ENCODE assay signal across 1 cellular context in the genomic region with DNA sequence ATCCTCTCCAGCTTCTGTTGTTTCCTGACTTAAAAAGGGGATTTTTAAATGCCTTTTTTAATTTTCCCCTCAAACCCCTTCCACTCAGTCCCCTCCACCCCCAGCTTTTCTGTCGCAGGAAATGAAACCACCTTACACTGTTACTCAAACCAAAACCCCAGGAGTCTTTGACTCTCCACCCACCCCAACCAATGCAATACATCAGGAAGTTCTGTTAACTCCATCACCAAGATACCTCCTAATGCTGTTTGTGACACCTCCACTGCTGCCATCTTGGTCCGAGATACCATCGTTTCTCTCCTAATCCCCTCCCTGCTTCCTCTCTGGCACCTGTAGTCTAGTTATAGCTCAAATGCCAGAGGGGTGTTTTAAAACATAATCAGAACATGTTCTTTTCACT.
TF ChIP-seq lines count a peak whose summit lies in the region.

No MANE protein-coding gene starts in this region.

TF ChIP-seq in GM23338, 12 proteins besides CTCF, POLR2A, EP300 and RAD21:
- TF ChIP-seq, protein P1, sequence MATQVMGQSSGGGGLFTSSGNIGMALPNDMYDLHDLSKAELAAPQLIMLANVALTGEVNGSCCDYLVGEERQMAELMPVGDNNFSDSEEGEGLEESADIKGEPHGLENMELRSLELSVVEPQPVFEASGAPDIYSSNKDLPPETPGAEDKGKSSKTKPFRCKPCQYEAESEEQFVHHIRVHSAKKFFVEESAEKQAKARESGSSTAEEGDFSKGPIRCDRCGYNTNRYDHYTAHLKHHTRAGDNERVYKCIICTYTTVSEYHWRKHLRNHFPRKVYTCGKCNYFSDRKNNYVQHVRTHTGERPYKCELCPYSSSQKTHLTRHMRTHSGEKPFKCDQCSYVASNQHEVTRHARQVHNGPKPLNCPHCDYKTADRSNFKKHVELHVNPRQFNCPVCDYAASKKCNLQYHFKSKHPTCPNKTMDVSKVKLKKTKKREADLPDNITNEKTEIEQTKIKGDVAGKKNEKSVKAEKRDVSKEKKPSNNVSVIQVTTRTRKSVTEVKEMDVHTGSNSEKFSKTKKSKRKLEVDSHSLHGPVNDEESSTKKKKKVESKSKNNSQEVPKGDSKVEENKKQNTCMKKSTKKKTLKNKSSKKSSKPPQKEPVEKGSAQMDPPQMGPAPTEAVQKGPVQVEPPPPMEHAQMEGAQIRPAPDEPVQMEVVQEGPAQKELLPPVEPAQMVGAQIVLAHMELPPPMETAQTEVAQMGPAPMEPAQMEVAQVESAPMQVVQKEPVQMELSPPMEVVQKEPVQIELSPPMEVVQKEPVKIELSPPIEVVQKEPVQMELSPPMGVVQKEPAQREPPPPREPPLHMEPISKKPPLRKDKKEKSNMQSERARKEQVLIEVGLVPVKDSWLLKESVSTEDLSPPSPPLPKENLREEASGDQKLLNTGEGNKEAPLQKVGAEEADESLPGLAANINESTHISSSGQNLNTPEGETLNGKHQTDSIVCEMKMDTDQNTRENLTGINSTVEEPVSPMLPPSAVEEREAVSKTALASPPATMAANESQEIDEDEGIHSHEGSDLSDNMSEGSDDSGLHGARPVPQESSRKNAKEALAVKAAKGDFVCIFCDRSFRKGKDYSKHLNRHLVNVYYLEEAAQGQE (IDR thresholded peaks at IDR 0.05; ENCODE audit: unreplicated experiment): no peak
- no peak for TF ChIP-seq JUNB (IDR thresholded peaks at IDR 0.05; ENCODE audit: unreplicated experiment)
- TF ChIP-seq ZNF114 (CRISPR knock-in tag; IDR thresholded peaks at IDR 0.05): no peak
- TF ChIP-seq EZH2phosphoT487 (IDR thresholded peaks at IDR 0.05; ENCODE audit: unreplicated experiment): no peak
- TF ChIP-seq EZH2 (IDR thresholded peaks at IDR 0.05; ENCODE audit: low read depth, unreplicated experiment): no peak
- TF ChIP-seq CREB1 (CRISPR knock-in tag; IDR thresholded peaks at IDR 0.05; ENCODE audit: low read depth): no peak
- no peak for TF ChIP-seq NANOG (IDR thresholded peaks at IDR 0.05; ENCODE audit: borderline replicate concordance)
- no peak for TF ChIP-seq POLR2AphosphoS5 (IDR thresholded peaks at IDR 0.05; ENCODE audit: low read depth)
- TF ChIP-seq, protein P2, sequence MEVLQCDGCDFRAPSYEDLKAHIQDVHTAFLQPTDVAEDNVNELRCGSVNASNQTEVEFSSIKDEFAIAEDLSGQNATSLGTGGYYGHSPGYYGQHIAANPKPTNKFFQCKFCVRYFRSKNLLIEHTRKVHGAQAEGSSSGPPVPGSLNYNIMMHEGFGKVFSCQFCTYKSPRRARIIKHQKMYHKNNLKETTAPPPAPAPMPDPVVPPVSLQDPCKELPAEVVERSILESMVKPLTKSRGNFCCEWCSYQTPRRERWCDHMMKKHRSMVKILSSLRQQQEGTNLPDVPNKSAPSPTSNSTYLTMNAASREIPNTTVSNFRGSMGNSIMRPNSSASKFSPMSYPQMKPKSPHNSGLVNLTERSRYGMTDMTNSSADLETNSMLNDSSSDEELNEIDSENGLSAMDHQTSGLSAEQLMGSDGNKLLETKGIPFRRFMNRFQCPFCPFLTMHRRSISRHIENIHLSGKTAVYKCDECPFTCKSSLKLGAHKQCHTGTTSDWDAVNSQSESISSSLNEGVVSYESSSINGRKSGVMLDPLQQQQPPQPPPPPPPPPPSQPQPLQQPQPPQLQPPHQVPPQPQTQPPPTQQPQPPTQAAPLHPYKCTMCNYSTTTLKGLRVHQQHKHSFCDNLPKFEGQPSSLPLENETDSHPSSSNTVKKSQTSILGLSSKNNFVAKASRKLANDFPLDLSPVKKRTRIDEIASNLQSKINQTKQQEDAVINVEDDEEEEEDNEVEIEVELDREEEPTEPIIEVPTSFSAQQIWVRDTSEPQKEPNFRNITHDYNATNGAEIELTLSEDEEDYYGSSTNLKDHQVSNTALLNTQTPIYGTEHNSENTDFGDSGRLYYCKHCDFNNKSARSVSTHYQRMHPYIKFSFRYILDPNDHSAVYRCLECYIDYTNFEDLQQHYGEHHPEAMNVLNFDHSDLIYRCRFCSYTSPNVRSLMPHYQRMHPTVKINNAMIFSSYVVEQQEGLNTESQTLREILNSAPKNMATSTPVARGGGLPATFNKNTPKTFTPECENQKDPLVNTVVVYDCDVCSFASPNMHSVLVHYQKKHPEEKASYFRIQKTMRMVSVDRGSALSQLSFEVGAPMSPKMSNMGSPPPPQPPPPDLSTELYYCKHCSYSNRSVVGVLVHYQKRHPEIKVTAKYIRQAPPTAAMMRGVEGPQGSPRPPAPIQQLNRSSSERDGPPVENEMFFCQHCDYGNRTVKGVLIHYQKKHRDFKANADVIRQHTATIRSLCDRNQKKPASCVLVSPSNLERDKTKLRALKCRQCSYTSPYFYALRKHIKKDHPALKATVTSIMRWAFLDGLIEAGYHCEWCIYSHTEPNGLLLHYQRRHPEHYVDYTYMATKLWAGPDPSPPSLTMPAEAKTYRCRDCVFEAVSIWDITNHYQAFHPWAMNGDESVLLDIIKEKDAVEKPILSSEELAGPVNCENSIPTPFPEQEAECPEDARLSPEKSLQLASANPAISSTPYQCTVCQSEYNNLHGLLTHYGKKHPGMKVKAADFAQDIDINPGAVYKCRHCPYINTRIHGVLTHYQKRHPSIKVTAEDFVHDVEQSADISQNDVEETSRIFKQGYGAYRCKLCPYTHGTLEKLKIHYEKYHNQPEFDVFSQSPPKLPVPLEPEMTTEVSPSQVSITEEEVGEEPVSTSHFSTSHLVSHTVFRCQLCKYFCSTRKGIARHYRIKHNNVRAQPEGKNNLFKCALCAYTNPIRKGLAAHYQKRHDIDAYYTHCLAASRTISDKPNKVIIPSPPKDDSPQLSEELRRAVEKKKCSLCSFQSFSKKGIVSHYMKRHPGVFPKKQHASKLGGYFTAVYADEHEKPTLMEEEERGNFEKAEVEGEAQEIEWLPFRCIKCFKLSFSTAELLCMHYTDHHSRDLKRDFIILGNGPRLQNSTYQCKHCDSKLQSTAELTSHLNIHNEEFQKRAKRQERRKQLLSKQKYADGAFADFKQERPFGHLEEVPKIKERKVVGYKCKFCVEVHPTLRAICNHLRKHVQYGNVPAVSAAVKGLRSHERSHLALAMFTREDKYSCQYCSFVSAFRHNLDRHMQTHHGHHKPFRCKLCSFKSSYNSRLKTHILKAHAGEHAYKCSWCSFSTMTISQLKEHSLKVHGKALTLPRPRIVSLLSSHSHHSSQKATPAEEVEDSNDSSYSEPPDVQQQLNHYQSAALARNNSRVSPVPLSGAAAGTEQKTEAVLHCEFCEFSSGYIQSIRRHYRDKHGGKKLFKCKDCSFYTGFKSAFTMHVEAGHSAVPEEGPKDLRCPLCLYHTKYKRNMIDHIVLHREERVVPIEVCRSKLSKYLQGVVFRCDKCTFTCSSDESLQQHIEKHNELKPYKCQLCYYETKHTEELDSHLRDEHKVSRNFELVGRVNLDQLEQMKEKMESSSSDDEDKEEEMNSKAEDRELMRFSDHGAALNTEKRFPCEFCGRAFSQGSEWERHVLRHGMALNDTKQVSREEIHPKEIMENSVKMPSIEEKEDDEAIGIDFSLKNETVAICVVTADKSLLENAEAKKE (CRISPR knock-in tag; IDR thresholded peaks at IDR 0.05): no peak
- TF ChIP-seq ZNF331 (CRISPR knock-in tag; IDR thresholded peaks at IDR 0.05; ENCODE audit: low read depth): no peak
- TF ChIP-seq, protein P3, sequence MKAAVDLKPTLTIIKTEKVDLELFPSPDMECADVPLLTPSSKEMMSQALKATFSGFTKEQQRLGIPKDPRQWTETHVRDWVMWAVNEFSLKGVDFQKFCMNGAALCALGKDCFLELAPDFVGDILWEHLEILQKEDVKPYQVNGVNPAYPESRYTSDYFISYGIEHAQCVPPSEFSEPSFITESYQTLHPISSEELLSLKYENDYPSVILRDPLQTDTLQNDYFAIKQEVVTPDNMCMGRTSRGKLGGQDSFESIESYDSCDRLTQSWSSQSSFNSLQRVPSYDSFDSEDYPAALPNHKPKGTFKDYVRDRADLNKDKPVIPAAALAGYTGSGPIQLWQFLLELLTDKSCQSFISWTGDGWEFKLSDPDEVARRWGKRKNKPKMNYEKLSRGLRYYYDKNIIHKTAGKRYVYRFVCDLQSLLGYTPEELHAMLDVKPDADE (IDR thresholded peaks at IDR 0.05): no peak
- no peak for TF ChIP-seq STAT1 (IDR thresholded peaks at IDR 0.05; ENCODE audit: unreplicated experiment)
